8 cellular contexts compared by ENCODE assay signal in genomic region chr20:47356220-47356525, GRCh38. TPM values are rescaled to one million over a fixed set of nuclear protein-coding genes. Genes with fewer than 3 reads are reported as not detected.
A peak's percentile ranks its signal among the peaks of the same experiment; 100 is the strongest.
DNase-seq lines count a peak whose midpoint lies in the region; ATAC-seq and TF ChIP-seq lines count a peak whose summit lies in the region.

No MANE protein-coding gene starts in this region.

- BruUV-seq in MCF 10A (replicated peaks; lab: Mats Ljungman, UMichigan): no TSS peak

- intact Hi-C loops in breast epithelium (cut with DNase I; ENCODE audit: low total_unique reads): loop anchor here (5.0 kb wide), 1 partner anchor 39 kb away; no protein-coding TSS in a partner anchor
- intact Hi-C loops in MCF 10A (cut with micrococcal nuclease): loop anchor here (1.0 kb wide), 2 partner anchors 22 to 82 kb away; no protein-coding TSS in a partner anchor

- peak overlapping the region in 1 of 2 experiments; percentile 84 for H3K23ac ChIP-seq in mesenchymal stem cell (ENCODE audit: low read length in 2 of 2)

- H3K4me3 Mint-ChIP-seq in MCF 10A (ENCODE audit: unreplicated experiment): no peak overlapping the region

- H3K18ac ChIP-seq in mesenchymal stem cell (ENCODE audit: low read depth in 1 of 2, low read length in 2 of 2): peak overlapping the region; percentile 94 to 98

- CTCF ChIA-PET in MCF 10A (lab: Yijun Ruan, JAX): interaction anchor here (0.5 to 6.3 kb wide), 10 partner anchors 21 to 293 kb away, joined by 3 to 50 read pairs (median 4); no protein-coding TSS in a partner anchor

- H3K4me1 ChIP-seq in breast epithelium (peaks cover 40 to 83% of the 10 kb centered on the region in 2 donors), mesenchymal stem cell (ENCODE audit: control insufficient read depth, insufficient read depth, low read depth, low read length) (peaks cover 44% of the 10 kb centered on the region), upper lobe of left lung (peaks cover 99 to 100% (median 100%) of the 10 kb centered on the region in 4 donors)

- H3K4me2 ChIP-seq in mesenchymal stem cell (ENCODE audit: low read length, poor library complexity, severe bottlenecking): peak overlapping the region; percentile 17

- H3K36me3 ChIP-seq in breast epithelium (no peaks in the 10 kb centered on the region), mesenchymal stem cell (ENCODE audit: control insufficient read depth in 1 of 2, insufficient read depth in 2 of 2, low read depth in 1 of 2, low read length in 2 of 2) (no peaks in the 10 kb centered on the region), upper lobe of left lung (no peaks in the 10 kb centered on the region)

- no peak overlapping the region for H3K27ac Mint-ChIP-seq in MCF 10A (ENCODE audit: low read depth, unreplicated experiment)

- H3K27ac ChIP-seq in breast epithelium (peak overlapping the region; percentile 99 to 100), mesenchymal stem cell (ENCODE audit: low read length, poor library complexity, severe bottlenecking) (peak overlapping the region; percentile 100), upper lobe of left lung (peak overlapping the region; percentile 97 to 100 (median 98))

- peak overlapping the region; percentile 91 for H2BK120ac ChIP-seq in mesenchymal stem cell (ENCODE audit: low read depth, low read length)

- no peak for ATAC-seq in upper lobe of left lung (ENCODE audit: low FRiP score in 2 of 2)

- H3K9ac ChIP-seq in mesenchymal stem cell (ENCODE audit: low read length): peak overlapping the region; percentile 88

- H3K9me3 ChIP-seq in breast epithelium: no peaks in the 10 kb centered on the region
- H3K9me3 ChIP-seq in mesenchymal stem cell (ENCODE audit: control insufficient read depth, low read length): no peaks in the 10 kb centered on the region
- H3K9me3 ChIP-seq in upper lobe of left lung: no peaks in the 10 kb centered on the region

- no peak for DNase-seq in breast epithelium (ENCODE audit: low spot score in 2 of 2)
- DNase-seq in MCF 10A (ENCODE audit: unreplicated experiment): no peak
- no peak for DNase-seq in astrocyte of the cerebellum (ENCODE audit: low read depth)
- no peak for DNase-seq in mesenchymal stem cell
- DNase-seq in upper lobe of left lung: no peak
- no peak for DNase-seq in GM13976 (ENCODE audit: low spot score)
- no peak for DNase-seq in HT-29 (ENCODE audit: low spot score)
- DNase-seq in nucleus accumbens (lab: John Stamatoyannopoulos, UW): no peak

- peak overlapping the region; percentile 93 for H4K8ac ChIP-seq in mesenchymal stem cell (ENCODE audit: low read length)

- peak overlapping the region in 1 of 2 experiments; percentile 60 for H2BK12ac ChIP-seq in mesenchymal stem cell (ENCODE audit: low read length in 2 of 2)

- peaks cover 67% of the 10 kb centered on the region for H3K4me1 Mint-ChIP-seq in MCF 10A (ENCODE audit: insufficient read depth, unreplicated experiment)

- in situ Hi-C loops in astrocyte of the cerebellum (cut with HindIII; ENCODE audit: low sequenced_read_pairs): loop anchor here (25.0 kb wide), 1 partner anchor 256 kb away; no protein-coding TSS in a partner anchor
- in situ Hi-C loops in GM13976 (cut with MboI; ENCODE audit: low sequenced_read_pairs, unreplicated experiment): no loop called here

- no peak overlapping the region for H2AFZ ChIP-seq in mesenchymal stem cell (ENCODE audit: low read depth, low read length)

- POLR2A ChIA-PET in MCF 10A (lab: Yijun Ruan, JAX): interaction anchor here (0.6 to 19.8 kb wide), 20 partner anchors 7 to 1922 kb away, joined by 3 to 1977 read pairs (median 12); partner anchors contain the start of genes NCOA3, TP53RK and ZNFX1

- TF ChIP-seq CTCF in breast epithelium (IDR thresholded peaks at IDR 0.05): no peak
- no peak for TF ChIP-seq CTCF in MCF 10A (IDR thresholded peaks at IDR 0.05; ENCODE audit: unreplicated experiment)
- TF ChIP-seq CTCF in astrocyte of the cerebellum (IDR thresholded peaks at IDR 0.05; ENCODE audit: low read depth, low read length, missing control alignments): no peak
- TF ChIP-seq CTCF in upper lobe of left lung (IDR thresholded peaks at IDR 0.05): no peak
- TF ChIP-seq CTCF in GM13976 (IDR thresholded peaks at IDR 0.05; ENCODE audit: borderline replicate concordance, control extremely low read depth, extremely low read depth, insufficient read depth, missing control alignments): no peak

- H3K27me3 ChIP-seq in breast epithelium (no peaks in the 10 kb centered on the region), mesenchymal stem cell (ENCODE audit: control insufficient read depth in 1 of 2, insufficient read depth in 1 of 2, low read length in 2 of 2) (no peaks in the 10 kb centered on the region), upper lobe of left lung (no peaks in the 10 kb centered on the region)

- H2BK15ac ChIP-seq in mesenchymal stem cell (ENCODE audit: low read depth, poor library complexity, severe bottlenecking): peak overlapping the region; percentile 45

- peaks cover 6% of the 10 kb centered on the region for H3K36me3 Mint-ChIP-seq in MCF 10A (ENCODE audit: insufficient read depth, unreplicated experiment)

- peak overlapping the region in 2 of 3 donors; percentile 16 to 39 for H3K4me3 ChIP-seq in breast epithelium
- H3K4me3 ChIP-seq in astrocyte of the cerebellum (ENCODE audit: low read depth, low read length): peak overlapping the region; percentile 17
- H3K4me3 ChIP-seq in mesenchymal stem cell (ENCODE audit: insufficient read depth in 1 of 2, low read depth in 1 of 2, low read length in 2 of 2): peak overlapping the region in 1 of 2 experiments; percentile 32
- H3K4me3 ChIP-seq in upper lobe of left lung: peak overlapping the region in 3 of 4 donors; percentile 3 to 32 (median 22)

- no peaks in the 10 kb centered on the region for H3K9me3 Mint-ChIP-seq in MCF 10A (ENCODE audit: unreplicated experiment)

- H4K91ac ChIP-seq in mesenchymal stem cell (ENCODE audit: low read length): peak overlapping the region; percentile 94

- peak overlapping the region; percentile 90 to 99 for H3K4ac ChIP-seq in mesenchymal stem cell (ENCODE audit: low read depth in 1 of 2, low read length in 2 of 2)

- H3K14ac ChIP-seq in mesenchymal stem cell (ENCODE audit: low read length in 2 of 2): peak overlapping the region in 1 of 2 experiments; percentile 77

- H2BK5ac ChIP-seq in mesenchymal stem cell (ENCODE audit: low read depth, low read length, poor library complexity, severe bottlenecking): peak overlapping the region; percentile 67

- H2AK5ac ChIP-seq in mesenchymal stem cell (ENCODE audit: low read length, severe bottlenecking): peak overlapping the region; percentile 99

- H3K27me3 Mint-ChIP-seq in MCF 10A (ENCODE audit: insufficient read depth, unreplicated experiment): no peaks in the 10 kb centered on the region

- no peak for TF ChIP-seq EP300 in upper lobe of left lung (IDR thresholded peaks at IDR 0.05)

- TF ChIP-seq POLR2A in breast epithelium (IDR thresholded peaks at IDR 0.05): no peak
- TF ChIP-seq POLR2A in upper lobe of left lung (IDR thresholded peaks at IDR 0.05): no peak

- no peaks in the 10 kb centered on the region for H3K79me1 ChIP-seq in mesenchymal stem cell (replicated peaks; ENCODE audit: low read length, poor library complexity, severe bottlenecking)

RNA-seq across cellular contexts. Expression of gene ZMYND8, which starts 0.3 kb away (rescaled TPM):
- total RNA-seq in breast epithelium (10 to 100 TPM; 40.6 to 47.7 (median 41.4) TPM), MCF 10A (2022) (126 and 127 TPM in 2 replicates), upper lobe of left lung (100 to 1,000 TPM in 1 of 6 donors, 10 to 100 TPM in 5; 24.6 to 120 (median 51.8) TPM)
- 21.6 TPM for polyA plus RNA-seq in mesenchymal stem cell (2013, experiment 1 of 2)
- polyA plus RNA-seq in mesenchymal stem cell (2013, experiment 2 of 2): 24.4 TPM
- total RNA-seq in HT-29 (2014; rRNA removed; shearing (Covaris generic)): 30.9 and 35.6 TPM in 2 replicates
